Comparison of ENCODE assay signal across 18 cellular contexts in the genomic region with DNA sequence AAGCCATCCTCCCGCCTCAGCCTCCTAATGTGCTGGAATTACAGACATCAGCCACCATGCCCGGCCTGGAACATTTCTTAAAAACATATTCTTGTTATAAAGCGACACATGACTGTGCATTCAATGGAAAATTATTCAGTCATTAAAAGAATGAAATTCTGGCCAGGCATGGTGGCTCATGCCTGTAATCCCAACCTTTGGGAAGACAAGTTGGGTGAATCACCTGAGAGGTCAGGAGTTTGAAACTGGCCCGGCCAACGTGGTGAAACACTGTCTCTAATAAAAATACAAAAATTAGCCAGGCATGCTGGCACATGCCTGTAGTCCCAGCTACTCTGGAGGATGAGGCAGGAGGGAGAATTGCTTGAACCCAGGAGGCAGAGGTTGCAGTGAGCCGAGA.
"Had no signal": no experiment of that assay in that cellular context is flagged by ENCODE, and none has a peak within 500 bp of the region (broad histone marks: within the 10 kb centered on the region; RNA-seq: fewer than 3 reads in every experiment).

No MANE protein-coding gene starts in this region.

- ATAC-seq: left colon; left ventricle myocardium superior; pancreas; right lobe of liver; stimulated activated naive B cell treated with anti-CD40 and anti-IgM and Interleukin-4, amounts not matched to agents 10 μg/mL and 1 μg/mL and 100 μg/mL, for 72 hours; stimulated activated naive CD8-positive, alpha-beta T cell treated with anti-CD3 and anti-CD28 coated beads, Interleukin-15, amount 100 ng/mL, for 72 hours had no signal

- H3K4me1 ChIP-seq: esophagus muscularis mucosa, pancreas, right lobe of liver, testis, tibial nerve had no signal

- H3K9me3 ChIP-seq: esophagus muscularis mucosa, pancreas, right lobe of liver, testis had no signal

- DNase-seq: dermis blood vessel endothelial cell; foreskin fibroblast; immature natural killer cell; kidney; left colon; left ventricle myocardium superior; mesendoderm; naive B cell; occipital lobe; pancreas; right lobe of liver; stimulated activated CD4-positive, alpha-beta T cell treated with anti-CD3 and anti-CD28 coated beads, Interleukin-4, amount 100 ng/mL, for 1 hour; stimulated activated naive B cell treated with anti-CD40 and anti-IgM and Interleukin-4, amounts not matched to agents 10 μg/mL and 1 μg/mL and 100 μg/mL, for 72 hours; stimulated activated naive CD8-positive, alpha-beta T cell treated with anti-CD3 and anti-CD28 coated beads, Interleukin-15, amount 100 ng/mL, for 72 hours; testis had no signal

- H3K4me3 ChIP-seq: esophagus muscularis mucosa, lung, pancreas, right lobe of liver, testis, tibial nerve had no signal

- H3K27ac ChIP-seq: esophagus muscularis mucosa, pancreas, right lobe of liver, testis, tibial nerve had no signal

- H3K36me3 ChIP-seq: esophagus muscularis mucosa, pancreas, right lobe of liver, tibial nerve had no signal

- H3K27me3 ChIP-seq: pancreas, right lobe of liver, testis had no signal
